Comparison of ENCODE assay signal across 1 cellular context in genomic region chr10:12710594-12711343, GRCh38.
TF ChIP-seq lines count a peak whose summit lies in the region.

No MANE protein-coding gene starts in this region.

TF ChIP-seq in K562, 482 proteins besides CTCF, POLR2A, EP300 and RAD21 (continued from another document):
- no peak for TF ChIP-seq HMBOX1 (IDR thresholded peaks at IDR 0.05)
- TF ChIP-seq ZNF395 (CRISPR knock-in tag; IDR thresholded peaks at IDR 0.05): peak; percentile 71; the same call in 1 of the 2 replicates
- 0 out of 2 replicates have a peak, but pooled peaks have one; percentile 11 for TF ChIP-seq RB1 (IDR thresholded peaks at IDR 0.05; ENCODE audit: low read depth)
- peak; percentile 90 for TF ChIP-seq ATF4 (CRISPR knock-in tag; IDR thresholded peaks at IDR 0.05)
- no peak for TF ChIP-seq POLR2B (IDR thresholded peaks at IDR 0.05; ENCODE audit: low read depth, partially characterized antibody)
- TF ChIP-seq TAF7 (tag; IDR thresholded peaks at IDR 0.05): peak; percentile 41; the same call in 1 of the 2 replicates
- TF ChIP-seq NEUROD1 (IDR thresholded peaks at IDR 0.05; ENCODE audit: borderline replicate concordance, low read depth, low read length, partially characterized antibody): peak; percentile 47
- TF ChIP-seq MAZ (CRISPR knock-in tag; conservative IDR thresholded peaks at IDR 0.05 in 1 of 2, IDR thresholded peaks at IDR 0.05 in 1 of 2): peak in 1 of 2 experiments; percentile 51; a peak in 1 of 4 replicates
- no peak for TF ChIP-seq NR3C1 (CRISPR knock-in tag; IDR thresholded peaks at IDR 0.05)
- TF ChIP-seq ARNT (IDR thresholded peaks at IDR 0.05): 0 out of 4 replicates have a peak, but pooled peaks of 1 of the 2 experiments have one; percentile 49
- TF ChIP-seq STAG1 (CRISPR knock-in tag; IDR thresholded peaks at IDR 0.05; ENCODE audit: borderline replicate concordance): peak; percentile 81; the same call in 1 of the 2 replicates
- peak; percentile 18; the same call in 1 of the 2 replicates for TF ChIP-seq SMARCE1 (IDR thresholded peaks at IDR 0.05)
- peak; percentile 20; the same call in 1 of the 2 replicates for TF ChIP-seq SMARCC2 (IDR thresholded peaks at IDR 0.05; ENCODE audit: low read depth)
- peak; percentile 56 for TF ChIP-seq SMC3 (conservative IDR thresholded peaks at IDR 0.05; ENCODE audit: insufficient read depth, low read depth, low read length)
- peak; percentile 43; the same call in 1 of the 2 replicates for TF ChIP-seq SMARCA4 (IDR thresholded peaks at IDR 0.05)
- peak; percentile 70 for TF ChIP-seq CEBPG (CRISPR knock-in tag; IDR thresholded peaks at IDR 0.05)
- peak; percentile 89 to 98 for TF ChIP-seq CEBPG (tag; conservative IDR thresholded peaks at IDR 0.05 in 1 of 2, IDR thresholded peaks at IDR 0.05 in 1 of 2)
- TF ChIP-seq ARID2 (IDR thresholded peaks at IDR 0.05): no peak
- TF ChIP-seq RBFOX2 (IDR thresholded peaks at IDR 0.05; ENCODE audit: low read depth, low read length): 0 out of 2 replicates have a peak, but pooled peaks have one; percentile 11
- no peak for TF ChIP-seq ZNF134 (CRISPR knock-in tag; conservative IDR thresholded peaks at IDR 0.05)
- TF ChIP-seq SREBF1 (IDR thresholded peaks at IDR 0.05; ENCODE audit: borderline replicate concordance, low read depth, low read length): no peak
- TF ChIP-seq HCFC1 (IDR thresholded peaks at IDR 0.05; ENCODE audit: low read depth, low read length): no peak
- TF ChIP-seq BRD9 (IDR thresholded peaks at IDR 0.05; ENCODE audit: low read depth, partially characterized antibody): peak; percentile 86
- peak; percentile 78 to 89; a peak in 2 of 4 replicates for TF ChIP-seq TRIM24 (IDR thresholded peaks at IDR 0.05)
